ENCODE assay signal across 8 cellular contexts in genomic region chr1:241611063-241611462, GRCh38. TPM values are rescaled to one million over a fixed set of nuclear protein-coding genes. Genes with fewer than 3 reads are reported as not detected.
DNase-seq lines count a peak whose midpoint lies in the region; ATAC-seq, FAIRE-seq and TF ChIP-seq lines count a peak whose summit lies in the region.

No MANE protein-coding gene starts in this region.

- intact Hi-C loops in mucosa of descending colon (cut with DNase I, micrococcal nuclease), result loop anchor here (5.0 to 10.0 kb wide), 2 partner anchors 76 to 221 kb away; partner anchors contain the start of gene KMO (in 1 of the 2)

- DNase-seq in GM03348 (ENCODE audit: low spot score), result peak; percentile 54
- DNase-seq in H7, result peak; percentile 9
- peak; percentile 53 for DNase-seq in LoVo (ENCODE audit: low spot score)
- DNase-seq in RPMI8226, result peak; percentile 73
- DNase-seq in mucosa of descending colon, result peak in 1 of 3 donors; percentile 29
- DNase-seq in islet precursor cell, result no peak

- FAIRE-seq in A204.1 (lab: Jason Lieb, UNC) (peak; percentile 73), endometrium (lab: Jason Lieb, UNC) (peak; percentile 55)

- TF ChIP-seq CTCF in mucosa of descending colon (IDR thresholded peaks at IDR 0.05), result no peak

- H3K4me3 ChIP-seq in H7 (ENCODE audit: insufficient read depth, low read depth, low read length) (no peak overlapping the region), mucosa of descending colon (no peak overlapping the region)

- ATAC-seq in mucosa of descending colon, result peak; percentile 69

- no peaks in the 10 kb centered on the region for H3K27me3 ChIP-seq in H7 (ENCODE audit: control insufficient read depth, insufficient read depth, low read length)

- H3K4me1 ChIP-seq in mucosa of descending colon (ENCODE audit: low read depth), result peaks cover 22% of the 10 kb centered on the region

- H3K9me3 ChIP-seq in mucosa of descending colon, result no peaks in the 10 kb centered on the region

- H3K36me3 ChIP-seq in H7 (replicated peaks; ENCODE audit: control insufficient read depth, insufficient read depth, low read length) (no peaks in the 10 kb centered on the region), mucosa of descending colon (ENCODE audit: low read depth) (no peaks in the 10 kb centered on the region)

RNA-seq across cellular contexts. Expression of gene CHML, which starts 29.1 kb away (rescaled TPM):
- 30.4 and 47.0 TPM in 2 replicates for total RNA-seq in H7 (2014; rRNA removed; shearing (Covaris generic))
- total RNA-seq in mucosa of descending colon, result 10 to 100 TPM in 1 of 3 donors, 1 to 10 TPM in 2; 8.5 to 16.7 (median 9.8) TPM

RNA-seq across cellular contexts. Expression of gene OPN3, which starts 29.1 kb away (rescaled TPM):
- total RNA-seq in H7 (2014; rRNA removed; shearing (Covaris generic)), result 55.3 and 63.5 TPM in 2 replicates
- total RNA-seq in mucosa of descending colon, result 10 to 100 TPM; 27.4 to 77.6 (median 29.0) TPM

RNA-seq across cellular contexts. Expression of gene WDR64, which starts 41.0 kb away (rescaled TPM):
- total RNA-seq in H7 (2014; rRNA removed; shearing (Covaris generic)), result not detected in 2 replicates
- total RNA-seq in mucosa of descending colon, result under 1 TPM in 1 of 3 donors, not detected in 2; 0.25 TPM
